9 cellular contexts compared by ENCODE assay signal in the genomic region with DNA sequence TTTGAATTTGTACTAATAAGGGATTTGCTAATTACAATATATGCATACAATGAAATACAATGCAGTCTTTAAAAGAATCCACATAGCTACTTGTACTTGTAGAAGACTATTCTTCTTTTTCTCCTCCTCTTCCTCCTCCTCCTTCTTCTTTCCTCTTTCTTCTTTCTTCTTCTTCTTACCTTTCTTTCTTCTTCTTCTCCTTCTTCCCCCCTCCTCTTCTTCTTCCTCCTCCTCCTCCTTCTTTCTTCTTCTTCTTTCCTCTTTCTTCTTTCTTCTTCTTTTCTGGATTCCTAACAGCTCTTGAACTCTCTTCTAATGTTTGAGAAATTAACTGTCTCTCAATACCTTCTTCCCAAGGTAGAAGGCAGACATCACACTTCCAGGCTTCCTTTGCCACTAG. TPM values are rescaled to one million over a fixed set of nuclear protein-coding genes. Genes with fewer than 3 reads are reported as not detected.
"Had no signal": no experiment of that assay in that cellular context is flagged by ENCODE, and none has a peak within 500 bp of the region (broad histone marks: within the 10 kb centered on the region; RNA-seq: fewer than 3 reads in every experiment).

No MANE protein-coding gene starts in this region.

- H3K27ac ChIP-seq: HL-60, KMS-11 had no signal

- ATAC-seq: HepG2, K562 had no signal

- H3K4me3 Mint-ChIP-seq: IgD-negative memory B cell had no signal

- H3K4me2 ChIP-seq: KMS-11 had no signal

- H3K36me3 Mint-ChIP-seq: IgD-negative memory B cell had no signal

- DNase-seq: IMR-90, Karpas-422, KBM-7, KG1 had no signal

- H3K27ac Mint-ChIP-seq: IgD-negative memory B cell had no signal

- H3K9ac ChIP-seq: KMS-11 had no signal

- H3K4me3 ChIP-seq: K562 had no signal

RNA-seq across cellular contexts. Expression of a gene that starts 29.3 kb away (rescaled TPM):
- total RNA-seq: K562 had no signal
- polyA plus RNA-seq: IgD-negative memory B cell, IMR-90 had no signal
